32 cellular contexts compared by ENCODE assay signal in genomic region chr20:33034115-33034514, GRCh38. TPM values are rescaled to one million over a fixed set of nuclear protein-coding genes. Genes with fewer than 3 reads are reported as not detected.
"Had no signal": no experiment of that assay in that cellular context is flagged by ENCODE, and none has a peak within 500 bp of the region (broad histone marks: within the 10 kb centered on the region; RNA-seq: fewer than 3 reads in every experiment).

No MANE protein-coding gene starts in this region.

- DNase-seq: stimulated activated CD4-positive, alpha-beta T cell treated with anti-CD3 and anti-CD28 coated beads, Interleukin-2, amount 100 ng/mL, for 48 hours; stimulated activated CD4-positive, alpha-beta T cell treated with anti-CD3 and anti-CD28 coated beads, Interleukin-4, amount 100 ng/mL, for 1 hour; stimulated activated CD4-positive, alpha-beta T cell treated with anti-CD3 and anti-CD28 coated beads, Interleukin-4, amount 100 ng/mL, for 24 hours; stimulated activated CD4-positive, alpha-beta T cell treated with anti-CD3 and anti-CD28 coated beads, Interleukin-4, amount 100 ng/mL, for 4 hours; stimulated activated CD8-positive, alpha-beta memory T cell treated with anti-CD3 and anti-CD28 coated beads, Interleukin-4, amount 100 ng/mL, for 48 hours; stimulated activated naive B cell treated with anti-CD40 and anti-IgM and Interleukin-4, amounts not matched to agents 10 μg/mL and 1 μg/mL and 100 μg/mL, for 72 hours; stimulated activated naive CD4-positive, alpha-beta T cell; stimulated activated naive CD4-positive, alpha-beta T cell treated with Interleukin-2 at 50 U/mL for 16 hours; stimulated activated naive CD8-positive, alpha-beta T cell treated with anti-CD3 and anti-CD28 coated beads, Interleukin-15, amount 100 ng/mL, for 72 hours; stimulated activated naive CD8-positive, alpha-beta T cell treated with anti-CD3 and anti-CD28 coated beads, Interleukin-15, Interleukin-2, amounts not matched to agents 100 U/mL and 50 U/mL, for 24 hours; stomach; substantia nigra; testis; thyroid gland; tibial artery; transverse colon; trophoblast cell; upper lobe of left lung; upper lobe of right lung; uterus had no signal

- FAIRE-seq: urothelium cell line had no signal

- H3K36me3 ChIP-seq: stomach, suprapubic skin, thoracic aorta, thyroid gland, tibial artery, tibial nerve, transverse colon, upper lobe of left lung, upper lobe of right lung, uterus, vagina had no signal

- H3K27me3 ChIP-seq: testis, thyroid gland, tibial nerve, transverse colon, upper lobe of left lung, upper lobe of right lung, uterus, vagina had no signal

- H3K4me1 ChIP-seq: stomach, suprapubic skin, thyroid gland, tibial artery, tibial nerve, transverse colon, upper lobe of left lung, upper lobe of right lung, uterus, vagina had no signal

- ATAC-seq: stimulated activated effector memory CD8-positive, alpha-beta T cell treated with anti-CD3 and anti-CD28 coated beads, Interleukin-12 subunit alpha, Interleukin-12 subunit beta, amount 100 ng/mL, for 72 hours; stimulated activated memory B cell treated with anti-CD40 and anti-IgM and Interleukin-4, amounts not matched to agents 10 μg/mL and 1 μg/mL and 100 μg/mL, for 72 hours; stimulated activated naive B cell treated with anti-CD40 and anti-IgM and Interleukin-4, amounts not matched to agents 10 μg/mL and 1 μg/mL and 100 μg/mL, for 72 hours; stimulated activated naive CD8-positive, alpha-beta T cell treated with anti-CD3 and anti-CD28 coated beads, Interleukin-15, amount 100 ng/mL, for 72 hours; stimulated activated naive CD8-positive, alpha-beta T cell treated with anti-CD3 and anti-CD28 coated beads, Interleukin-15, Interleukin-2, amounts not matched to agents 100 U/mL and 50 U/mL, for 24 hours; upper lobe of right lung had no signal

- H3K4me3 ChIP-seq: stomach, suprapubic skin, testis, thoracic aorta, thyroid gland, tibial artery, tibial nerve, transverse colon, upper lobe of left lung, upper lobe of right lung, uterus, vagina had no signal

- H3K9me3 ChIP-seq: suprapubic skin, testis, thoracic aorta, thyroid gland, tibial artery, transverse colon, upper lobe of left lung, upper lobe of right lung, uterus, vagina had no signal

- H3K27ac ChIP-seq: stomach, suprapubic skin, testis, thoracic aorta, thyroid gland, tibial artery, tibial nerve, transverse colon, upper lobe of left lung, upper lobe of right lung, uterus, vagina had no signal

RNA-seq across cellular contexts. Expression of gene BPIFB6, which starts 2.7 kb away (rescaled TPM):
- total RNA-seq: stomach, subcutaneous adipose tissue, suprapubic skin, temporal lobe, thoracic aorta, thyroid gland, tibial nerve, transverse colon, upper lobe of left lung, upper lobe of right lung, ureter, urinary bladder, uterus, vagina had no signal
- polyA plus RNA-seq: stomach, urinary bladder had no signal

RNA-seq across cellular contexts. Expression of gene BPIFB3, which starts 19.6 kb away (rescaled TPM):
- total RNA-seq: stomach, subcutaneous adipose tissue, suprapubic skin, temporal lobe, thoracic aorta, thyroid gland, tibial nerve, transverse colon, upper lobe of left lung, upper lobe of right lung, ureter, urinary bladder, uterus, vagina had no signal
- polyA plus RNA-seq: stomach, urinary bladder had no signal

RNA-seq across cellular contexts. Expression of gene BPIFB2, which starts 26.6 kb away (rescaled TPM):
- total RNA-seq: stomach, subcutaneous adipose tissue, suprapubic skin, temporal lobe, thoracic aorta, thyroid gland, tibial nerve, transverse colon, upper lobe of right lung, ureter, urinary bladder, uterus, vagina had no signal
- polyA plus RNA-seq: urinary bladder had no signal

RNA-seq across cellular contexts. Expression of gene SUN5, which starts 29.9 kb away (rescaled TPM):
- total RNA-seq: stomach, subcutaneous adipose tissue, suprapubic skin, temporal lobe, thoracic aorta, thyroid gland, tibial nerve, transverse colon, upper lobe of left lung, upper lobe of right lung, ureter, urinary bladder, uterus, vagina had no signal
- polyA plus RNA-seq: stomach, thymus, urinary bladder had no signal

RNA-seq across cellular contexts. Expression of gene BPIFB4, which starts 45.3 kb away (rescaled TPM):
- total RNA-seq: stomach, subcutaneous adipose tissue, suprapubic skin, temporal lobe, thoracic aorta, thyroid gland, tibial nerve, transverse colon, upper lobe of left lung, upper lobe of right lung, ureter, urinary bladder, uterus, vagina had no signal
- polyA plus RNA-seq: stomach had no signal
